In genomic region chr7:4734587-4735365, GRCh38 we compare ENCODE assay signal across 13 cellular contexts. TPM values are rescaled to one million over a fixed set of nuclear protein-coding genes. Genes with fewer than 3 reads are reported as not detected.
A peak's percentile ranks its signal among the peaks of the same experiment; 100 is the strongest.
DNase-seq lines count a peak whose midpoint lies in the region; ATAC-seq and TF ChIP-seq lines count a peak whose summit lies in the region.
"Had no signal": no experiment of that assay in that cellular context is flagged by ENCODE, and none has a peak within 500 bp of the region (broad histone marks: within the 10 kb centered on the region; RNA-seq: fewer than 3 reads in every experiment).

No MANE protein-coding gene starts in this region.

- POLR2A ChIA-PET in activated CD4-positive, alpha-beta T cell treated with anti-CD3 and anti-CD28 coated beads, Interleukin-2, amount 10 ng/mL, durations not matched to agents 7 days and 5 days (lab: Charles Lee): interaction anchor here (0.5 kb wide), 1 partner anchor 50 kb away, joined by 4 read pairs; no protein-coding TSS in a partner anchor

- CTCF ChIA-PET in activated CD4-positive, alpha-beta T cell treated with anti-CD3 and anti-CD28 coated beads, Interleukin-2, amount 10 ng/mL, durations not matched to agents 7 days and 5 days (lab: Charles Lee): interaction anchor here (1.1 to 3.2 kb wide), 4 partner anchors 10 to 35 kb away, joined by 3 to 11 read pairs (median 8); no protein-coding TSS in a partner anchor

- H3K9me3 Mint-ChIP-seq in activated CD4-positive, alpha-beta T cell treated with anti-CD3 and anti-CD28 coated beads, Interleukin-2, amount 10 ng/mL, durations not matched to agents 7 days and 5 days: no peaks in the 10 kb centered on the region
- no peaks in the 10 kb centered on the region for H3K9me3 Mint-ChIP-seq in chondrocyte (ENCODE audit: low read depth)

- H3K27me3 Mint-ChIP-seq in activated CD4-positive, alpha-beta T cell treated with anti-CD3 and anti-CD28 coated beads, Interleukin-2, amount 10 ng/mL, durations not matched to agents 7 days and 5 days: no peaks in the 10 kb centered on the region
- no peaks in the 10 kb centered on the region for H3K27me3 Mint-ChIP-seq in chondrocyte (ENCODE audit: low read depth)

- no peak for TF ChIP-seq CTCF in chondrocyte (IDR thresholded peaks at IDR 0.05)

- peaks cover 82% of the 10 kb centered on the region for H3K4me1 Mint-ChIP-seq in activated CD4-positive, alpha-beta T cell treated with anti-CD3 and anti-CD28 coated beads, Interleukin-2, amount 10 ng/mL, durations not matched to agents 7 days and 5 days
- peaks cover 56% of the 10 kb centered on the region for H3K4me1 Mint-ChIP-seq in chondrocyte (ENCODE audit: low read depth)

- H3K27ac ChIP-seq in substantia nigra (ENCODE audit: low read depth, low read length, poor library complexity, severe bottlenecking): peak overlapping the region; percentile 92
- H3K27ac ChIP-seq: breast epithelium, gastroesophageal sphincter had no signal

- ATAC-seq in HG02588 (IDR thresholded peaks at IDR 0.05; ENCODE audit: unreplicated experiment): no peak
- ATAC-seq in GM21717 (IDR thresholded peaks at IDR 0.05; ENCODE audit: unreplicated experiment): no peak
- ATAC-seq: gastroesophageal sphincter had no signal

- H3K4me3 Mint-ChIP-seq in activated CD4-positive, alpha-beta T cell treated with anti-CD3 and anti-CD28 coated beads, Interleukin-2, amount 10 ng/mL, durations not matched to agents 7 days and 5 days: no peak overlapping the region
- H3K4me3 Mint-ChIP-seq in chondrocyte (ENCODE audit: unreplicated experiment): no peak overlapping the region

- H3K27ac Mint-ChIP-seq in activated CD4-positive, alpha-beta T cell treated with anti-CD3 and anti-CD28 coated beads, Interleukin-2, amount 10 ng/mL, durations not matched to agents 7 days and 5 days: peak overlapping the region; percentile 72
- H3K27ac Mint-ChIP-seq in chondrocyte (ENCODE audit: unreplicated experiment): peak overlapping the region; percentile 22

- H3K36me3 Mint-ChIP-seq in activated CD4-positive, alpha-beta T cell treated with anti-CD3 and anti-CD28 coated beads, Interleukin-2, amount 10 ng/mL, durations not matched to agents 7 days and 5 days (ENCODE audit: low read depth): peaks cover 15% of the 10 kb centered on the region
- peaks cover 10% of the 10 kb centered on the region for H3K36me3 Mint-ChIP-seq in chondrocyte (ENCODE audit: low read depth)

- no peak for DNase-seq in activated CD4-positive, alpha-beta T cell treated with anti-CD3 and anti-CD28 coated beads, Interleukin-2, amount 10 ng/mL, durations not matched to agents 7 days and 5 days
- no peak for DNase-seq in activated CD4-positive, alpha-beta T cell treated with anti-CD3 and anti-CD28 coated beads, Interleukin-2, amount 50 U/mL, for 4 hours
- DNase-seq in chondrocyte (ENCODE audit: low spot score) (no peak), midbrain (lab: John Stamatoyannopoulos, UW) (peak; percentile 57), substantia nigra (lab: John Stamatoyannopoulos, UW) (peak in 41 of 49 donors; percentile 14 to 82 (median 48)), DMS 273 treated with DMSO at 0.1 percent for 48 hours (lab: John Stamatoyannopoulos, UW) (no peak)
- DNase-seq: activated CD4-positive, alpha-beta T cell treated with anti-CD3 and anti-CD28 coated beads for 48 hours; NCI-H2029; NCI-H774 had no signal

RNA-seq across cellular contexts. Expression of gene AP5Z1, which starts 40.6 kb away (rescaled TPM):
- 10 to 100 TPM; 61.1 to 71.3 TPM for total RNA-seq in activated CD4-positive, alpha-beta T cell treated with anti-CD3 and anti-CD28 coated beads, Interleukin-2, amount 10 ng/mL, durations not matched to agents 7 days and 5 days
- total RNA-seq in chondrocyte: 35.7 to 61.2 TPM (median 59.7 TPM) in 3 replicates

RNA-seq across cellular contexts. Expression of gene FOXK1, which starts 52.7 kb away (rescaled TPM):
- total RNA-seq in activated CD4-positive, alpha-beta T cell treated with anti-CD3 and anti-CD28 coated beads, Interleukin-2, amount 10 ng/mL, durations not matched to agents 7 days and 5 days: 10 to 100 TPM; 32.0 to 36.2 TPM
- total RNA-seq in chondrocyte: 53.3 to 78.3 TPM (median 77.9 TPM) in 3 replicates

Comparison
In these comparisons a context has a peak if more than half of its experiments do, and no peak if none do; other contexts are left out.
1. DNase-seq: peak in midbrain (single experiment) and substantia nigra (41 of 49); none in activated CD4-positive, alpha-beta T cell treated with anti-CD3 and anti-CD28 coated beads, Interleukin-2, amount 10 ng/mL, durations not matched to agents 7 days and 5 days (single experiment), activated CD4-positive, alpha-beta T cell treated with anti-CD3 and anti-CD28 coated beads, Interleukin-2, amount 50 U/mL, for 4 hours (0 of 2), chondrocyte (single experiment) and DMS 273 treated with DMSO at 0.1 percent for 48 hours (single experiment).